ENCODE assay signal across 19 cellular contexts in genomic region chr4:99027304-99027703, GRCh38. TPM values are rescaled to one million over a fixed set of nuclear protein-coding genes. Genes with fewer than 3 reads are reported as not detected.
A peak's percentile ranks its signal among the peaks of the same experiment; 100 is the strongest.
DNase-seq lines count a peak whose midpoint lies in the region; FAIRE-seq and TF ChIP-seq lines count a peak whose summit lies in the region.
"Had no signal": no experiment of that assay in that cellular context is flagged by ENCODE, and none has a peak within 500 bp of the region (broad histone marks: within the 10 kb centered on the region; RNA-seq: fewer than 3 reads in every experiment).

No MANE protein-coding gene starts in this region.

- no peak for DNase-seq in activated naive CD4-positive, alpha-beta T cell treated with anti-CD3 and anti-CD28 coated beads for 36 hours
- DNase-seq in GM18507 (ENCODE audit: extremely low spot score, insufficient read length, low read depth): no peak
- DNase-seq in endodermal cell: no peak
- no peak for DNase-seq in esophagus squamous epithelium (lab: John Stamatoyannopoulos, UW)
- no peak for DNase-seq in stimulated activated naive CD4-positive, alpha-beta T cell (lab: John Stamatoyannopoulos, UW)
- no peak for DNase-seq in iPS-NIHi11 (ENCODE audit: low spot score)
- DNase-seq: GDM1; KG1; NCI-H1105 treated with DMSO at 0.1 percent for 48 hours; NCI-H1694 treated with DMSO at 0.1 percent for 48 hours; NCI-H2107; NCI-H510A; NCI-H748 treated with DMSO at 0.1 percent for 48 hours; NK-92 treated with Interleukin-12 subunit alpha and Interleukin-12 subunit beta, amount 100 ng/mL, for 24 hours; Peyer's patch had no signal

- H3K27me3 ChIP-seq in endodermal cell (ENCODE audit: control insufficient read depth, insufficient read depth, low read length, poor library complexity, severe bottlenecking) (no peaks in the 10 kb centered on the region), esophagus squamous epithelium (no peaks in the 10 kb centered on the region)
- H3K27me3 ChIP-seq: Peyer's patch, SJSA1 had no signal

- peak; percentile 24 for FAIRE-seq in GM18507 (lab: Jason Lieb, UNC)
- FAIRE-seq: H1 had no signal

- no peaks in the 10 kb centered on the region for H3K27me3 Mint-ChIP-seq in activated naive CD4-positive, alpha-beta T cell treated with anti-CD3 and anti-CD28 coated beads, Interleukin-2, amount 50 U/mL, for 24 hours
- H3K27me3 Mint-ChIP-seq in activated naive CD4-positive, alpha-beta T cell treated with anti-CD3 and anti-CD28 coated beads for 36 hours (ENCODE audit: low read depth): no peaks in the 10 kb centered on the region
- H3K27me3 Mint-ChIP-seq in endodermal cell (ENCODE audit: insufficient read depth): no peaks in the 10 kb centered on the region
- H3K27me3 Mint-ChIP-seq in nephron (ENCODE audit: low read depth): no peaks in the 10 kb centered on the region

- H3K9ac ChIP-seq in endodermal cell (ENCODE audit: extremely low read depth, low read length, poor library complexity, severe bottlenecking): no peak overlapping the region

- peaks cover 28% of the 10 kb centered on the region for H3K36me3 ChIP-seq in endodermal cell (ENCODE audit: control insufficient read depth, insufficient read depth, low read length)
- peaks cover 0 to 24% (median 0%) of the 10 kb centered on the region in 3 donors for H3K36me3 ChIP-seq in esophagus squamous epithelium
- H3K36me3 ChIP-seq: Peyer's patch, SJSA1 had no signal

- H3K36me3 Mint-ChIP-seq in activated naive CD4-positive, alpha-beta T cell treated with anti-CD3 and anti-CD28 coated beads, Interleukin-2, amount 50 U/mL, for 24 hours: peaks cover 6% of the 10 kb centered on the region
- H3K36me3 Mint-ChIP-seq in activated naive CD4-positive, alpha-beta T cell treated with anti-CD3 and anti-CD28 coated beads for 36 hours (ENCODE audit: low read depth): peaks cover 12% of the 10 kb centered on the region
- peaks cover 20% of the 10 kb centered on the region for H3K36me3 Mint-ChIP-seq in endodermal cell (ENCODE audit: low read depth)
- peaks cover 22% of the 10 kb centered on the region for H3K36me3 Mint-ChIP-seq in nephron (ENCODE audit: low read depth)

- H3K9me3 ChIP-seq in endodermal cell (ENCODE audit: control insufficient read depth, low read length) (peaks cover 18% of the 10 kb centered on the region), esophagus squamous epithelium (no peaks in the 10 kb centered on the region)
- H3K9me3 ChIP-seq: Peyer's patch, SJSA1 had no signal

- TF ChIP-seq CTCF in endodermal cell (conservative IDR thresholded peaks at IDR 0.05) (no peak), nephron (IDR thresholded peaks at IDR 0.05; ENCODE audit: unreplicated experiment in 3 of 3) (no peak), esophagus squamous epithelium (IDR thresholded peaks at IDR 0.05) (no peak)

- peaks cover 82% of the 10 kb centered on the region for H3K4me1 Mint-ChIP-seq in activated naive CD4-positive, alpha-beta T cell treated with anti-CD3 and anti-CD28 coated beads, Interleukin-2, amount 50 U/mL, for 24 hours
- peaks cover 67% of the 10 kb centered on the region for H3K4me1 Mint-ChIP-seq in activated naive CD4-positive, alpha-beta T cell treated with anti-CD3 and anti-CD28 coated beads for 36 hours (ENCODE audit: low read depth)
- H3K4me1 Mint-ChIP-seq in endodermal cell (peaks cover 25% of the 10 kb centered on the region), nephron (peaks cover 6% of the 10 kb centered on the region)

- H3K4me3 ChIP-seq in endodermal cell (ENCODE audit: low read length) (no peak overlapping the region), esophagus squamous epithelium (no peak overlapping the region)
- H3K4me3 ChIP-seq: Peyer's patch, SJSA1 had no signal

- H3K9me3 Mint-ChIP-seq in activated naive CD4-positive, alpha-beta T cell treated with anti-CD3 and anti-CD28 coated beads, Interleukin-2, amount 50 U/mL, for 24 hours: no peaks in the 10 kb centered on the region
- H3K9me3 Mint-ChIP-seq in activated naive CD4-positive, alpha-beta T cell treated with anti-CD3 and anti-CD28 coated beads for 36 hours: no peaks in the 10 kb centered on the region
- peaks cover 18% of the 10 kb centered on the region for H3K9me3 Mint-ChIP-seq in endodermal cell
- H3K9me3 Mint-ChIP-seq in nephron: peaks cover 4% of the 10 kb centered on the region

- no peak for TF ChIP-seq POLR2A in esophagus squamous epithelium (IDR thresholded peaks at IDR 0.05)

- H3K27ac ChIP-seq in endodermal cell (ENCODE audit: low read depth, low read length): no peak overlapping the region
- H3K27ac ChIP-seq in esophagus squamous epithelium: no peak overlapping the region
- H3K27ac ChIP-seq: Peyer's patch, SJSA1 had no signal

- no peak overlapping the region for H3K4me3 Mint-ChIP-seq in activated naive CD4-positive, alpha-beta T cell treated with anti-CD3 and anti-CD28 coated beads, Interleukin-2, amount 50 U/mL, for 24 hours
- no peak overlapping the region for H3K4me3 Mint-ChIP-seq in activated naive CD4-positive, alpha-beta T cell treated with anti-CD3 and anti-CD28 coated beads for 36 hours
- H3K4me3 Mint-ChIP-seq in endodermal cell (no peak overlapping the region), nephron (no peak overlapping the region)

- WGBS in endodermal cell (ENCODE audit: insufficient coverage in 1 of 2, insufficient read length in 1 of 2), 2 experiments: no CpG with 5 or more reads among the region's 2 CpGs
- 83 to 88% methylated on average over 1 to 2 of the region's 2 CpGs for WGBS in esophagus squamous epithelium, 2 donors

- H3K4me1 ChIP-seq in endodermal cell (ENCODE audit: control insufficient read depth, insufficient read depth, low read length) (no peaks in the 10 kb centered on the region), esophagus squamous epithelium (peaks cover 17 to 75% (median 26%) of the 10 kb centered on the region in 3 donors)

- intact Hi-C loops in activated naive CD4-positive, alpha-beta T cell treated with anti-CD3 and anti-CD28 coated beads for 36 hours (cut with micrococcal nuclease): no loop called here
- intact Hi-C loops in esophagus squamous epithelium (cut with DNase I): no loop called here

- H3K27ac Mint-ChIP-seq in activated naive CD4-positive, alpha-beta T cell treated with anti-CD3 and anti-CD28 coated beads, Interleukin-2, amount 50 U/mL, for 24 hours: peak overlapping the region; percentile 46
- no peak overlapping the region for H3K27ac Mint-ChIP-seq in activated naive CD4-positive, alpha-beta T cell treated with anti-CD3 and anti-CD28 coated beads for 36 hours
- H3K27ac Mint-ChIP-seq in endodermal cell: peak overlapping the region; percentile 37
- H3K27ac Mint-ChIP-seq in nephron: peak overlapping the region in 2 of 3 experiments; percentile 24 to 52

- CTCF ChIA-PET in activated naive CD4-positive, alpha-beta T cell treated with anti-CD3 and anti-CD28 coated beads for 36 hours (lab: Charles Lee): interaction anchor here (0.5 to 0.7 kb wide), 2 partner anchors 87 to 798 kb away, joined by 3 to 4 read pairs; no protein-coding TSS in a partner anchor

RNA-seq across cellular contexts. Expression of gene METAP1, which starts 31.8 kb away (rescaled TPM):
- 10 to 100 TPM; 65.6 to 70.1 TPM for total RNA-seq in activated naive CD4-positive, alpha-beta T cell treated with anti-CD3 and anti-CD28 coated beads for 36 hours
- 10 to 100 TPM; 51.0 to 53.0 TPM for total RNA-seq in endodermal cell
- polyA plus RNA-seq in endodermal cell (2013, experiment 1 of 2): 51.9 TPM
- polyA plus RNA-seq in endodermal cell (2013, experiment 2 of 2): 48.6 TPM
- 10 to 100 TPM; 48.5 to 81.6 (median 72.1) TPM for total RNA-seq in esophagus squamous epithelium
